18 cellular contexts compared by ENCODE assay signal in the genomic region with DNA sequence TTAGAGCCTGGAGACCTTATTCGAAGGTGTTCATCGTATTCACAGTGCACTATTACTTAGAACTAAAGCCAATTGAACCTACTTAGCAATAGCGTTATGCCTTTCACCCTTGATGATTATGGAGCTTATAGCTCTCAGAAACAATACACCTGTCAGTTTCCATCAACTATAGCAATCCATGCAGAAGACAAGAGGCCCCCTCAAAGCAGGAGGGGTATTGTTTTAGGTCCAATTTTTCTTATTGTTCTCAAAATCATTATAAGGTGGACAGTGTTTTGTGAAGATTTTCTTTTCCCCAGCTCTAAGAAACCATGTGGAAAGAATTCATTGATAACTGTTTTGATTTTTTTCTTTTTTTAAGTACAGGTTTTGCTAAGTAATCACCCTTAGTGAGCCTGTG.
"Had no signal": no experiment of that assay in that cellular context is flagged by ENCODE, and none has a peak within 500 bp of the region (broad histone marks: within the 10 kb centered on the region; RNA-seq: fewer than 3 reads in every experiment).

No MANE protein-coding gene starts in this region.

- H3K27ac Mint-ChIP-seq: activated CD8-positive, alpha-beta T cell treated with anti-CD3 and anti-CD28 coated beads for 36 hours; activated naive CD8-positive, alpha-beta T cell; immature natural killer cell; stimulated activated naive B cell treated with anti-CD40 and anti-IgM and Interleukin-4, amounts not matched to agents 10 μg/mL and 1 μg/mL and 100 μg/mL, for 72 hours; WTC11 had no signal

- H3K4me3 Mint-ChIP-seq: activated CD8-positive, alpha-beta T cell treated with anti-CD3 and anti-CD28 coated beads for 36 hours; activated naive CD8-positive, alpha-beta T cell; activated T-cell treated with anti-CD3 and anti-CD28 coated beads, Interleukin-2, amount 50 U/mL, for 4 hours; central memory CD8-positive, alpha-beta T cell; immature natural killer cell; stimulated activated naive B cell treated with anti-CD40 and anti-IgM and Interleukin-4, amounts not matched to agents 10 μg/mL and 1 μg/mL and 100 μg/mL, for 72 hours; WTC11 had no signal

- DNase-seq: activated CD4-positive, alpha-beta T cell treated with anti-CD3 and anti-CD28 coated beads for 48 hours; activated CD8-positive, alpha-beta T cell treated with anti-CD3 and anti-CD28 coated beads for 36 hours; activated effector memory CD4-positive, alpha-beta T cell treated with anti-CD3 and anti-CD28 coated beads, Interleukin-2, amount 50 U/mL, for 16 hours; activated T-cell treated with anti-CD3 and anti-CD28 coated beads, Interleukin-2, amount 50 U/mL, for 4 hours; amniotic stem cell; effector CD8-positive, alpha-beta T cell; foreskin keratinocyte; immature natural killer cell; nephron progenitor cell; pancreas; stimulated activated CD4-positive, alpha-beta T cell treated with anti-CD3 and anti-CD28 coated beads, Interleukin-2, amount 100 ng/mL, for 48 hours; stimulated activated naive B cell treated with anti-CD40 and anti-IgM and Interleukin-4, amounts not matched to agents 10 μg/mL and 1 μg/mL and 100 μg/mL, for 72 hours; T-helper 2 cell; tibial artery had no signal

- H3K27ac ChIP-seq: foreskin keratinocyte, tibial artery, vagina had no signal

- H3K9me3 ChIP-seq: pancreas, tibial artery, vagina had no signal

- H3K9me3 Mint-ChIP-seq: activated CD8-positive, alpha-beta T cell treated with anti-CD3 and anti-CD28 coated beads for 36 hours; activated T-cell treated with anti-CD3 and anti-CD28 coated beads, Interleukin-2, amount 50 U/mL, for 4 hours; immature natural killer cell; nephron progenitor cell; stimulated activated naive B cell treated with anti-CD40 and anti-IgM and Interleukin-4, amounts not matched to agents 10 μg/mL and 1 μg/mL and 100 μg/mL, for 72 hours; WTC11 had no signal

- ATAC-seq: activated CD8-positive, alpha-beta T cell treated with anti-CD3 and anti-CD28 coated beads for 36 hours; activated T-cell treated with anti-CD3 and anti-CD28 coated beads, Interleukin-2, amount 50 U/mL, for 4 hours; foreskin keratinocyte; pancreas; stimulated activated naive B cell treated with anti-CD40 and anti-IgM and Interleukin-4, amounts not matched to agents 10 μg/mL and 1 μg/mL and 100 μg/mL, for 72 hours; WTC11 had no signal

- H3K4me1 ChIP-seq: foreskin keratinocyte had no signal

- H3K4me3 ChIP-seq: pancreas, tibial artery, vagina had no signal

- H3K36me3 Mint-ChIP-seq: activated naive CD8-positive, alpha-beta T cell; stimulated activated naive B cell treated with anti-CD40 and anti-IgM and Interleukin-4, amounts not matched to agents 10 μg/mL and 1 μg/mL and 100 μg/mL, for 72 hours; WTC11 had no signal

- H3K27me3 ChIP-seq: foreskin keratinocyte, pancreas, tibial artery, vagina had no signal
